Comparison of ENCODE assay signal across 1 cellular context in genomic region chr3:185561374-185561943, GRCh38.
TF ChIP-seq lines count a peak whose summit lies in the region.

No MANE protein-coding gene starts in this region.

TF ChIP-seq in HepG2, 621 proteins besides CTCF, POLR2A, EP300 and RAD21 (continued from another document):
- no peak for TF ChIP-seq FOXO4 (CRISPR knock-in tag; conservative IDR thresholded peaks at IDR 0.05)
- no peak for TF ChIP-seq PPARG (CRISPR knock-in tag; conservative IDR thresholded peaks at IDR 0.05)
- 0 out of 2 replicates have a peak, but pooled peaks have one; percentile 37 for TF ChIP-seq RFX5 (IDR thresholded peaks at IDR 0.05; ENCODE audit: low read depth, low read length)
